Comparison of ENCODE assay signal across 8 cellular contexts in the genomic region with DNA sequence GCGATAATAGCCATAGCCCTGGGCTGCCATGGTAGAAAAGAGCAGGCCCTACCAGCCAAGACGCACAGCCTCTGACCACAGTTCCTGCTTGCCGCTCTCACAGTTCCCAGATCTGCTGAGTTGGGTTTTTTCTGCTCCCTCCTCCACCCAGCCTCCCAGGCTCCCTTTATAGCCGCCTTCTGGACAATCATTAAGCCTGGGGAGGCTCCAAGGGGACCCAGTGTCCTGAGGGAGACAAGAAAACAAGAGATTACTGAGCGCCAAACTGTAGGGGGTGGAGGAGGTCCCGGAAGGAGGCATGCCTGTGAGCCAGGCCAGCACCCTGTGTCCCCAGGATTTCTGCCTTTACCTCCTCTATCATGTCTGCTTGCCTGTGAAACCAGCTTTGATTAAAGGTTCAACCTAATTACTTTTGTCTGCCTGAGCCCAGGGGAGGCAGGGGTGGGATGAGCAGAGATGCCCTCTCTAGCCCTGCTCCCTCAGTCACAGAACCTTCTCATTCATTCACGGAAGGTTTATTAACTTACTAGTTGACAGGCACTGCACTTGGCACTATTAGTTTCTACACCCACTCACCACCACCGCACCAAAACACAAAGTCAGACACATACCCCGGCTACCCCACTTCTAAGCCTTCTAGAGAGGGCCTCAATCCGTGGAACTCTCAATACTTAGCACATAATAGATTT.
DNase-seq lines count a peak whose midpoint lies in the region; ATAC-seq and TF ChIP-seq lines count a peak whose summit lies in the region.

No MANE protein-coding gene starts in this region.

- peak overlapping the region; percentile 85 for H3K4me3 ChIP-seq in astrocyte of the cerebellum (ENCODE audit: low read depth, low read length)

- TF ChIP-seq CTCF in astrocyte of the cerebellum (IDR thresholded peaks at IDR 0.05; ENCODE audit: low read depth, low read length, missing control alignments): no peak

- DNase-seq in C1 segment of cervical spinal cord (lab: John Stamatoyannopoulos, UW) (peak in 9 of 14 donors; percentile 6 to 51 (median 18)), NCI-H69 (lab: John Stamatoyannopoulos, UW) (peak; percentile 51), astrocyte of the cerebellum (ENCODE audit: low read depth) (no peak), kidney glomerular epithelial cell (lab: John Stamatoyannopoulos, UW) (peak; percentile 93)
- DNase-seq in stimulated activated CD4-positive, alpha-beta T cell treated with anti-CD3 and anti-CD28 coated beads, Interleukin-4, amount 100 ng/mL, for 1 hour: peak; percentile 54

- peak; percentile 1 for ATAC-seq in GM21423 (IDR thresholded peaks at IDR 0.05; ENCODE audit: unreplicated experiment)
- ATAC-seq in HG03108 (IDR thresholded peaks at IDR 0.05; ENCODE audit: unreplicated experiment): no peak
- no peak for ATAC-seq in HG03139 (IDR thresholded peaks at IDR 0.05; ENCODE audit: unreplicated experiment)

- in situ Hi-C loops in astrocyte of the cerebellum (cut with HindIII; ENCODE audit: low sequenced_read_pairs): no loop called here
